In genomic region chr4:76589402-76589801, GRCh38 we compare ENCODE assay signal across 11 cellular contexts.
DNase-seq lines count a peak whose midpoint lies in the region; ATAC-seq, FAIRE-seq and TF ChIP-seq lines count a peak whose summit lies in the region.
"Had no signal": no experiment of that assay in that cellular context is flagged by ENCODE, and none has a peak within 500 bp of the region (broad histone marks: within the 10 kb centered on the region; RNA-seq: fewer than 3 reads in every experiment).

No MANE protein-coding gene starts in this region.

- no peak overlapping the region for H3K9ac ChIP-seq in neuronal stem cell (ENCODE audit: low read depth, low read length, poor library complexity)

- no peak for FAIRE-seq in RCC 7860 (lab: Jason Lieb, UNC)
- FAIRE-seq: D721Med had no signal

- H3K4me3 ChIP-seq in BJ (ENCODE audit: low read depth, low read length), result no peak overlapping the region
- no peak overlapping the region for H3K4me3 ChIP-seq in neuronal stem cell (ENCODE audit: low read length in 2 of 2)

- POLR2A ChIA-PET in BJ (lab: Charles Lee), result interaction anchor here (0.6 to 1.8 kb wide), 4 partner anchors 35 to 164 kb away, joined by 3 to 12 read pairs (median 6); no protein-coding TSS in a partner anchor

- peak overlapping the region; percentile 87 for H3K27ac ChIP-seq in neuronal stem cell (replicated peaks; ENCODE audit: low read length)

- no peak for ATAC-seq in stimulated activated memory B cell treated with anti-CD40 and anti-IgM and Interleukin-4, amounts not matched to agents 10 μg/mL and 1 μg/mL and 100 μg/mL, for 72 hours

- no peak overlapping the region for H3K4me3 Mint-ChIP-seq in stimulated activated memory B cell treated with anti-CD40 and anti-IgM and Interleukin-4, amounts not matched to agents 10 μg/mL and 1 μg/mL and 100 μg/mL, for 72 hours
- H3K4me3 Mint-ChIP-seq: activated naive CD4-positive, alpha-beta T cell treated with anti-CD3 and anti-CD28 coated beads for 36 hours had no signal

- no peak for TF ChIP-seq CTCF in BJ (IDR thresholded peaks at IDR 0.05; ENCODE audit: insufficient read depth, low read depth, low read length)

- H2BK5ac ChIP-seq in neuronal stem cell (ENCODE audit: low read length), result no peak overlapping the region

- CTCF ChIA-PET in BJ (lab: Yijun Ruan, JAX), result interaction anchor here (0.6 kb wide), 2 partner anchors 13 to 34 kb away, joined by 3 to 7 read pairs; no protein-coding TSS in a partner anchor

- H4K8ac ChIP-seq in neuronal stem cell (ENCODE audit: low read depth, low read length), result no peak overlapping the region

- H3K4me1 ChIP-seq in neuronal stem cell (ENCODE audit: control insufficient read depth in 2 of 2, insufficient read depth in 1 of 2, low read depth in 1 of 2, low read length in 2 of 2), result peaks cover 23 to 52% of the 10 kb centered on the region in 2 donors

- H2BK12ac ChIP-seq in neuronal stem cell (ENCODE audit: low read length), result no peak overlapping the region

- H3K9me3 Mint-ChIP-seq in stimulated activated memory B cell treated with anti-CD40 and anti-IgM and Interleukin-4, amounts not matched to agents 10 μg/mL and 1 μg/mL and 100 μg/mL, for 72 hours, result no peaks in the 10 kb centered on the region
- H3K9me3 Mint-ChIP-seq: activated naive CD4-positive, alpha-beta T cell treated with anti-CD3 and anti-CD28 coated beads for 36 hours had no signal

- no peak overlapping the region for H2AK5ac ChIP-seq in neuronal stem cell (ENCODE audit: low read depth, low read length)

- peaks cover 10% of the 10 kb centered on the region for H3K4me1 Mint-ChIP-seq in stimulated activated memory B cell treated with anti-CD40 and anti-IgM and Interleukin-4, amounts not matched to agents 10 μg/mL and 1 μg/mL and 100 μg/mL, for 72 hours

- no peak overlapping the region for H4K91ac ChIP-seq in neuronal stem cell (ENCODE audit: low read depth, low read length, poor library complexity)

- H3K27me3 ChIP-seq in BJ (ENCODE audit: control insufficient read depth, insufficient read depth, low read length), result no peaks in the 10 kb centered on the region
- no peaks in the 10 kb centered on the region for H3K27me3 ChIP-seq in neuronal stem cell (ENCODE audit: control insufficient read depth in 3 of 3, insufficient read depth in 3 of 3, low read depth in 1 of 3, low read length in 3 of 3)

- H3K14ac ChIP-seq in neuronal stem cell (ENCODE audit: low read length), result no peak overlapping the region

- no CpG with 5 or more reads among the region's 1 CpG for WGBS in neuronal stem cell (ENCODE audit: extremely low coverage in 2 of 2, insufficient read length in 2 of 2, insufficient replicate concordance in 1 of 2), 2 donors

- H2AFZ ChIP-seq in neuronal stem cell (ENCODE audit: low read length), result no peak overlapping the region

- H3K9me3 ChIP-seq in neuronal stem cell (replicated peaks in 1 of 2; ENCODE audit: control insufficient read depth in 2 of 2, insufficient read depth in 1 of 2, low read depth in 1 of 2, low read length in 2 of 2), result no peaks in the 10 kb centered on the region

- no peak overlapping the region for H3K23ac ChIP-seq in neuronal stem cell (ENCODE audit: low read depth, low read length, poor library complexity)

- peaks cover 4% of the 10 kb centered on the region for H3K79me1 ChIP-seq in neuronal stem cell (ENCODE audit: low read depth, low read length)

- H3K36me3 Mint-ChIP-seq in stimulated activated memory B cell treated with anti-CD40 and anti-IgM and Interleukin-4, amounts not matched to agents 10 μg/mL and 1 μg/mL and 100 μg/mL, for 72 hours, result no peaks in the 10 kb centered on the region

- DNase-seq in BJ (ENCODE audit: low read depth) (peak; percentile 75), RCC 7860 (ENCODE audit: low spot score) (peak; percentile 12), fibroblast of the conjunctiva (ENCODE audit: low read depth) (peak; percentile 49), neuronal stem cell (ENCODE audit: low spot score) (no peak), AML-193 (lab: John Stamatoyannopoulos, UW) (no peak), medulla oblongata (ENCODE audit: extremely low spot score) (no peak)
- DNase-seq in activated T-cell treated with anti-CD3 and anti-CD28 coated beads, Interleukin-2, amount 50 U/mL, for 1 hour, result no peak
- DNase-seq: activated naive CD4-positive, alpha-beta T cell treated with anti-CD3 and anti-CD28 coated beads for 36 hours; NCI-H2171 had no signal

- H3K18ac ChIP-seq in neuronal stem cell (ENCODE audit: low read length), result no peak overlapping the region

- no peak overlapping the region for H3K27ac Mint-ChIP-seq in stimulated activated memory B cell treated with anti-CD40 and anti-IgM and Interleukin-4, amounts not matched to agents 10 μg/mL and 1 μg/mL and 100 μg/mL, for 72 hours
- H3K27ac Mint-ChIP-seq: activated naive CD4-positive, alpha-beta T cell treated with anti-CD3 and anti-CD28 coated beads for 36 hours had no signal

- no peak overlapping the region for H3K4ac ChIP-seq in neuronal stem cell (ENCODE audit: low read length)

- H2BK15ac ChIP-seq in neuronal stem cell (ENCODE audit: low read length), result no peak overlapping the region

- H3K36me3 ChIP-seq in BJ (ENCODE audit: control insufficient read depth, insufficient read depth, low read length) (no peaks in the 10 kb centered on the region), neuronal stem cell (replicated peaks in 1 of 2; ENCODE audit: control insufficient read depth in 2 of 2, insufficient read depth in 2 of 2, low read length in 2 of 2) (peaks cover 3 to 17% of the 10 kb centered on the region in 2 donors)

- H3K4me2 ChIP-seq in neuronal stem cell (ENCODE audit: insufficient read depth, low read length, poor library complexity, severe bottlenecking), result no peak overlapping the region

- H3K27me3 Mint-ChIP-seq in stimulated activated memory B cell treated with anti-CD40 and anti-IgM and Interleukin-4, amounts not matched to agents 10 μg/mL and 1 μg/mL and 100 μg/mL, for 72 hours, result peaks cover 52% of the 10 kb centered on the region

- no peak overlapping the region for H2BK120ac ChIP-seq in neuronal stem cell (ENCODE audit: low read depth, low read length)

Comparison
In these comparisons a context has a peak if more than half of its experiments do, and no peak if none do; other contexts are left out.
1. DNase-seq: peak in BJ (single experiment), RCC 7860 (single experiment) and fibroblast of the conjunctiva (single experiment); none in neuronal stem cell (single experiment), AML-193 (0 of 2), medulla oblongata (single experiment) and activated T-cell treated with anti-CD3 and anti-CD28 coated beads, Interleukin-2, amount 50 U/mL, for 1 hour (single experiment).